15 cellular contexts compared by ENCODE assay signal in genomic region chr22:33658775-33659174, GRCh38.
DNase-seq lines count a peak whose midpoint lies in the region; ATAC-seq and TF ChIP-seq lines count a peak whose summit lies in the region.
"Had no signal": no experiment of that assay in that cellular context is flagged by ENCODE, and none has a peak within 500 bp of the region (broad histone marks: within the 10 kb centered on the region; RNA-seq: fewer than 3 reads in every experiment).

No MANE protein-coding gene starts in this region.

- H3K4me1 ChIP-seq in IMR-90 (ENCODE audit: control insufficient read depth, insufficient read depth, low read length) (no peaks in the 10 kb centered on the region), mucosa of descending colon (ENCODE audit: low read depth) (no peaks in the 10 kb centered on the region), testis (peaks cover 9% of the 10 kb centered on the region)

- POLR2A ChIA-PET in IMR-90 (lab: Charles Lee; ENCODE audit: unreplicated experiment) = no interaction called here

- H4K8ac ChIP-seq in IMR-90 (ENCODE audit: low read depth in 2 of 2, low read length in 2 of 2) = no peak overlapping the region

- no peak overlapping the region for H3K18ac ChIP-seq in IMR-90 (ENCODE audit: low read depth, low read length)

- H3K4ac ChIP-seq in IMR-90 (ENCODE audit: low read depth, low read length) = no peak overlapping the region

- H2BK20ac ChIP-seq in IMR-90 (ENCODE audit: low read depth, low read length) = no peak overlapping the region

- H3K27ac ChIP-seq in IMR-90 (ENCODE audit: insufficient read depth, low read length) = no peak overlapping the region
- H3K27ac ChIP-seq in testis = no peak overlapping the region

- BruUV-seq in IMR-90 (replicated peaks; lab: Mats Ljungman, UMichigan) = no TSS peak

- H3K27me3 ChIP-seq in IMR-90 (ENCODE audit: control insufficient read depth, insufficient read depth, low read length) (no peaks in the 10 kb centered on the region), testis (no peaks in the 10 kb centered on the region)
- H3K27me3 ChIP-seq: dorsolateral prefrontal cortex had no signal

- no peak overlapping the region for H3K23ac ChIP-seq in IMR-90 (ENCODE audit: low read depth, low read length)

- no peaks in the 10 kb centered on the region; a peak in 1 of 4 replicates for H3K79me1 ChIP-seq in IMR-90 (ENCODE audit: low read depth in 1 of 2, low read length in 2 of 2)

- H4K91ac ChIP-seq in IMR-90 (ENCODE audit: insufficient read depth, low read depth, low read length) = no peak overlapping the region

- TF ChIP-seq POLR2A in IMR-90 (IDR thresholded peaks at IDR 0.05; ENCODE audit: low read depth, low read length) = no peak
- TF ChIP-seq POLR2A in testis (IDR thresholded peaks at IDR 0.05) = no peak

- no peak overlapping the region for H2AK9ac ChIP-seq in IMR-90 (replicated peaks; ENCODE audit: low read depth, low read length, poor library complexity)

- H2AK5ac ChIP-seq in IMR-90 (ENCODE audit: low read depth, low read length) = no peak overlapping the region

- dilution Hi-C loops in IMR-90 (cut with HindIII; ENCODE audit: low sequenced_read_pairs, unreplicated experiment) = no loop called here

- H3K9me3 ChIP-seq in IMR-90 (ENCODE audit: control insufficient read depth, insufficient read depth, low read length) (no peaks in the 10 kb centered on the region), mucosa of descending colon (no peaks in the 10 kb centered on the region), testis (no peaks in the 10 kb centered on the region)
- H3K9me3 ChIP-seq: SK-N-SH had no signal

- H3K14ac ChIP-seq in IMR-90 (replicated peaks; ENCODE audit: low read depth, low read length) = no peak overlapping the region

- no peak overlapping the region for H3K4me2 ChIP-seq in IMR-90 (ENCODE audit: low read depth, low read length)
- H3K4me2 ChIP-seq: SK-N-SH had no signal

- no peak overlapping the region for H2BK15ac ChIP-seq in IMR-90 (ENCODE audit: low read depth, low read length)

- H3K9ac ChIP-seq in IMR-90 (ENCODE audit: low read depth, low read length) = no peak overlapping the region
- H3K9ac ChIP-seq: SK-N-SH had no signal

- no peaks in the 10 kb centered on the region for H4K20me1 ChIP-seq in IMR-90 (ENCODE audit: insufficient read depth, low read length)

- H3K4me3 ChIP-seq in IMR-90 (ENCODE audit: insufficient read depth, low read depth, low read length) (no peak overlapping the region), mucosa of descending colon (no peak overlapping the region), testis (no peak overlapping the region)
- H3K4me3 ChIP-seq: dorsolateral prefrontal cortex had no signal

- TF ChIP-seq CTCF in IMR-90 (conservative IDR thresholded peaks at IDR 0.05; ENCODE audit: low read depth, low read length) (no peak), mucosa of descending colon (IDR thresholded peaks at IDR 0.05) (no peak), testis (IDR thresholded peaks at IDR 0.05) (no peak)

- CTCF ChIA-PET in IMR-90 (lab: Yijun Ruan, JAX) = interaction anchor here (1.3 kb wide), 1 partner anchor 10 kb away, joined by 4 read pairs; no protein-coding TSS in a partner anchor

- peak overlapping the region; percentile 5 for H2AFZ ChIP-seq in IMR-90 (replicated peaks; ENCODE audit: low read length, poor library complexity)

- TF ChIP-seq RAD21 in IMR-90 (IDR thresholded peaks at IDR 0.05; ENCODE audit: low read length) = no peak

- peak; percentile 8 for DNase-seq in IMR-90
- DNase-seq in fibroblast of peridontal ligament (ENCODE audit: extremely low read depth) = peak; percentile 13
- DNase-seq in mucosa of descending colon = peak in 1 of 3 donors; percentile 19
- DNase-seq in testis = peak; percentile 65
- DNase-seq in activated CD4-positive, alpha-beta T cell treated with anti-CD3 and anti-CD28 coated beads, Interleukin-2, amount 50 U/mL, for 4 hours = no peak
- no peak for DNase-seq in GF-D8 (lab: John Stamatoyannopoulos, UW)
- DNase-seq: CD4-positive, alpha-beta memory T cell; dorsolateral prefrontal cortex; KBM-7; NCI-H2029 treated with DMSO at 0.1 percent for 48 hours; SK-N-SH; stimulated activated CD4-positive, alpha-beta T cell treated with anti-CD3 and anti-CD28 coated beads, Interleukin-4, amount 100 ng/mL, for 1 hour; stimulated activated naive CD4-positive, alpha-beta T cell treated with Interleukin-2 at 50 U/mL for 16 hours had no signal

- H3K36me3 ChIP-seq in IMR-90 (ENCODE audit: control insufficient read depth, insufficient read depth, low read length) (no peaks in the 10 kb centered on the region), mucosa of descending colon (ENCODE audit: low read depth) (no peaks in the 10 kb centered on the region), testis (ENCODE audit: low read depth, missing control alignments) (no peaks in the 10 kb centered on the region)

- H2BK120ac ChIP-seq in IMR-90 (ENCODE audit: low read depth, low read length) = no peak overlapping the region

- WGBS in IMR-90 (ENCODE audit: extremely low coverage in 2 of 2, insufficient read length in 1 of 2), 2 experiments = no CpG with 5 or more reads among the region's 3 CpGs
- WGBS in testis, 2 donors = 46 to 63% methylated on average over 3 of the region's 3 CpGs

- H4K5ac ChIP-seq in IMR-90 (ENCODE audit: low read depth, low read length) = no peak overlapping the region

- intact Hi-C loops in IMR-90 (cut with micrococcal nuclease) (no loop called here), mucosa of descending colon (cut with DNase I, micrococcal nuclease) (no loop called here), testis (cut with DNase I; ENCODE audit: low total_unique reads) (no loop called here)

- no peak overlapping the region for H3K56ac ChIP-seq in IMR-90 (ENCODE audit: extremely low read depth, insufficient read depth, low read length)

- ATAC-seq in IMR-90 (ENCODE audit: low read depth) (no peak), mucosa of descending colon (peak; percentile 21), HG02885 (IDR thresholded peaks at IDR 0.05; ENCODE audit: poor library complexity, unreplicated experiment) (no peak), GM18909 (IDR thresholded peaks at IDR 0.05; ENCODE audit: poor library complexity, unreplicated experiment) (no peak)

- in situ Hi-C loops in IMR-90 (cut with MboI; ENCODE audit: low sequenced_read_pairs) = no loop called here

- H3K9me1 ChIP-seq in IMR-90 (ENCODE audit: insufficient read depth, low read length) = no peaks in the 10 kb centered on the region

- no peak overlapping the region for H2BK5ac ChIP-seq in IMR-90 (ENCODE audit: low read depth, low read length, poor library complexity, severe bottlenecking)

TF ChIP-seq in IMR-90, 13 proteins besides CTCF, POLR2A, EP300 and RAD21:
- TF ChIP-seq RCOR1 (IDR thresholded peaks at IDR 0.05; ENCODE audit: insufficient replicate concordance, low read length) (no peak), MAFK (IDR thresholded peaks at IDR 0.05; ENCODE audit: low read depth, low read length) (no peak), SMC3 (IDR thresholded peaks at IDR 0.05; ENCODE audit: low read depth, low read length) (no peak), NFE2L2 (IDR thresholded peaks at IDR 0.05; ENCODE audit: low read depth, low read length) (no peak), USF2 (IDR thresholded peaks at IDR 0.05; ENCODE audit: low read depth, low read length) (no peak), CHD1 (IDR thresholded peaks at IDR 0.05; ENCODE audit: low read depth, low read length) (no peak), ELK1 (IDR thresholded peaks at IDR 0.05; ENCODE audit: borderline replicate concordance, low read depth, low read length) (no peak), BHLHE40 (IDR thresholded peaks at IDR 0.05; ENCODE audit: low read depth, low read length) (no peak), RFX5 (IDR thresholded peaks at IDR 0.05; ENCODE audit: low read depth, low read length) (no peak)

Comparison
In these comparisons a context has a peak if more than half of its experiments do, and no peak if none do; other contexts are left out.
1. DNase-seq: peak in IMR-90 (single experiment), fibroblast of peridontal ligament (single experiment) and testis (single experiment); none in activated CD4-positive, alpha-beta T cell treated with anti-CD3 and anti-CD28 coated beads, Interleukin-2, amount 50 U/mL, for 4 hours (0 of 2) and GF-D8 (single experiment).